22 cellular contexts compared by ENCODE assay signal in the genomic region with DNA sequence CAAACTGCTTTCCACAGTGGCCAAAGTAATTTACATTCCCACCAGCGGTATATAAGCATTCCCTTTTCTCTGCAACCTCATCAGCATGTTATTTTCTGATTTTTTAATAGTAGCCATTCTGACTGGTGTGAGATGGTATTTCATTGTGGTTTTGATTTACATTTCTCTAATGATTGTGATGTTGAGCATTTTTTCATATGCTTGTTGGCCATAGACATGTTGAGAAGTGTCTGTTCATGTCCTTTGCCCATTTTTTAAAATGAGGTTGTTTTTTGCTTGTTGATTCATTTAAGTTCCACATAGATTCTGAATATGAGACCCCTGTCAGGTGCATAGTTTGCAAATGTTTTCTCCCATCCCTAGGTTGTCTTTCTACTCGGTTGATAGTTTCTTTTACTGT.
DNase-seq lines count a peak whose midpoint lies in the region; TF ChIP-seq lines count a peak whose summit lies in the region.
"Had no signal": no experiment of that assay in that cellular context is flagged by ENCODE, and none has a peak within 500 bp of the region (broad histone marks: within the 10 kb centered on the region; RNA-seq: fewer than 3 reads in every experiment).

No MANE protein-coding gene starts in this region.

- CTCF ChIA-PET in mammary epithelial cell (lab: Charles Lee; ENCODE audit: low non-redundant PET): no interaction called here

- H3K4me2 ChIP-seq in mammary epithelial cell (ENCODE audit: insufficient read depth, low read depth, low read length): no peak overlapping the region
- H3K4me2 ChIP-seq: A549, BLaER1 had no signal

- no peak for TF ChIP-seq CTCF in mammary epithelial cell (conservative IDR thresholded peaks at IDR 0.05 in 1 of 2, IDR thresholded peaks at IDR 0.05 in 1 of 2; ENCODE audit: extremely low read depth in 1 of 2, insufficient read depth in 1 of 2, low read depth in 1 of 2, low read length in 2 of 2)
- TF ChIP-seq CTCF in breast epithelium (IDR thresholded peaks at IDR 0.05): no peak
- TF ChIP-seq CTCF in epithelial cell of esophagus (IDR thresholded peaks at IDR 0.05; ENCODE audit: insufficient read depth, low read depth, low read length, missing control alignments): no peak

- H3K4me1 ChIP-seq in mammary epithelial cell (ENCODE audit: insufficient read depth, low read length) (peaks cover 18% of the 10 kb centered on the region), breast epithelium (no peaks in the 10 kb centered on the region)
- H3K4me1 ChIP-seq: A549, BE2C had no signal

- WGBS in mammary epithelial cell (ENCODE audit: low coverage, missing lambda C conversion rate): 92% methylated on average over 2 of the region's 2 CpGs

- no peak overlapping the region for H3K4me3 ChIP-seq in mammary epithelial cell (replicated peaks in 1 of 3; ENCODE audit: insufficient read depth in 1 of 3, low read depth in 2 of 3, low read length in 3 of 3)
- H3K4me3 ChIP-seq in breast epithelium: no peak overlapping the region
- H3K4me3 ChIP-seq in epithelial cell of esophagus (ENCODE audit: low read length): no peak overlapping the region
- H3K4me3 ChIP-seq: A549, BLaER1, GM12878 had no signal

- H3K36me3 ChIP-seq in mammary epithelial cell (ENCODE audit: insufficient read depth, low read length) (no peaks in the 10 kb centered on the region), breast epithelium (no peaks in the 10 kb centered on the region)
- H3K36me3 ChIP-seq: BE2C, BLaER1 had no signal

- intact Hi-C loops in mammary epithelial cell (cut with micrococcal nuclease): no loop called here
- intact Hi-C loops in breast epithelium (cut with DNase I; ENCODE audit: low total_unique reads): no loop called here

- H3K9me3 ChIP-seq in mammary epithelial cell (replicated peaks; ENCODE audit: insufficient read depth, low read length) (no peaks in the 10 kb centered on the region), breast epithelium (peaks cover 0 to 12% of the 10 kb centered on the region in 2 donors)
- H3K9me3 ChIP-seq: A549, BE2C had no signal

- no peaks in the 10 kb centered on the region for H3K79me2 ChIP-seq in mammary epithelial cell (ENCODE audit: insufficient read depth, low read length)

- H3K27ac ChIP-seq in mammary epithelial cell (ENCODE audit: insufficient read depth, low read depth, low read length) (no peak overlapping the region), breast epithelium (no peak overlapping the region)
- H3K27ac ChIP-seq: 22Rv1, A549, BLaER1 had no signal

- no peaks in the 10 kb centered on the region for H3K27me3 ChIP-seq in mammary epithelial cell (ENCODE audit: insufficient read depth, low read length)
- H3K27me3 ChIP-seq in breast epithelium: no peaks in the 10 kb centered on the region
- H3K27me3 ChIP-seq: BE2C, BLaER1 had no signal

- no peaks in the 10 kb centered on the region for H4K20me1 ChIP-seq in mammary epithelial cell (ENCODE audit: insufficient read depth, low read length)
- H4K20me1 ChIP-seq: BLaER1 had no signal

- DNase-seq in mammary epithelial cell: peak; percentile 37
- no peak for DNase-seq in breast epithelium (ENCODE audit: low spot score in 2 of 2)
- peak; percentile 44 for DNase-seq in epithelial cell of esophagus (ENCODE audit: low read depth)
- no peak for DNase-seq in NCI-H524 (lab: John Stamatoyannopoulos, UW)
- no peak for DNase-seq in AG08396 (ENCODE audit: low spot score)
- DNase-seq: BE2C; C1 segment of cervical spinal cord; CD4-positive, alpha-beta memory T cell; CD4-positive, CD25-positive, alpha-beta regulatory T cell; CD8-positive, alpha-beta memory T cell; COR-L47; DMS 273 treated with DMSO at 0.1 percent for 48 hours; DMS153; DMS53; DMS79; DND-41; EL; GDM1 had no signal

- H3K9ac ChIP-seq in mammary epithelial cell (ENCODE audit: insufficient read depth, low read length): no peak overlapping the region
- H3K9ac ChIP-seq: BLaER1 had no signal

- in situ Hi-C loops in mammary epithelial cell (cut with MboI; ENCODE audit: low sequenced_read_pairs in 2 of 2): no loop called here

- no peak overlapping the region for H2AFZ ChIP-seq in mammary epithelial cell (ENCODE audit: low read depth, low read length)

- no TSS peak for BruUV-seq in mammary epithelial cell (replicated peaks; lab: Mats Ljungman, UMichigan)

- TF ChIP-seq POLR2A in breast epithelium (IDR thresholded peaks at IDR 0.05): no peak

- dilution Hi-C loops in mammary epithelial cell (cut with HindIII; ENCODE audit: low sequenced_read_pairs): no loop called here

Comparison
In these comparisons a context has a peak if more than half of its experiments do, and no peak if none do; other contexts are left out.
1. DNase-seq: peak in mammary epithelial cell (single experiment) and epithelial cell of esophagus (single experiment); none in breast epithelium (0 of 2), NCI-H524 (0 of 2) and AG08396 (single experiment).